1 cellular context compared by ENCODE assay signal in genomic region chr13:91406619-91407018, GRCh38.
A peak's percentile ranks its signal among the peaks of the same experiment; 100 is the strongest.
TF ChIP-seq lines count a peak whose summit lies in the region.

No MANE protein-coding gene starts in this region.

TF ChIP-seq in GM23338, 12 proteins besides CTCF, POLR2A, EP300 and RAD21:
- TF ChIP-seq ZNF462 (CRISPR knock-in tag; IDR thresholded peaks at IDR 0.05) (peak; percentile 90), JUNB (IDR thresholded peaks at IDR 0.05; ENCODE audit: unreplicated experiment) (no peak)
